ENCODE assay signal across 8 cellular contexts in the genomic region with DNA sequence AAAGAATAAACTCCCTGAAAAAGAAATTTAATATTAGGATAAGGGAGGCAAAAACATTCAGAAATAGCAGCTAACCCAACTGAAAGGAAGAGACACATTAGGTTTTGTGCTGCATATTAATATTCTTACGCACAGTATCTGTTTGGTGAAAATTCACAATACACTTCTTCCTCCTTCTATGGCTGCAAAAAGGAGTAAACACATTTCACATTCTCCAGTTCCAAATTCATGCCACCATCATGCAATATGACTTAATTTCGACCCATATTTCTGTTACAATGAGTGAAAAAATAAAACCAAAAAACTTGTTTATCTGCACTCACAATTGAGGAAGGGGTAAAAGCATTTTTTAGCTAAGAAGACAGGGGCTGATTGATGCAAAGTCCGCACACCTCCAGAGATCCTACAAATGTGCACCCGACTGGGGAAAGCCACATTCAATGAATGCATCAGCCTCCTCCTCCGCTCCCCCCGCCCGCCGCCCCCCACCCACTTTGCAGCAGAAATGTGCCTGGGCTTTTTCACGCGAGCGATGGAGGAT. TPM values are rescaled to one million over a fixed set of nuclear protein-coding genes. Genes with fewer than 3 reads are reported as not detected.
DNase-seq lines count a peak whose midpoint lies in the region; ATAC-seq and TF ChIP-seq lines count a peak whose summit lies in the region.

No MANE protein-coding gene starts in this region.

- ATAC-seq in memory B cell (ENCODE audit: low read depth) (no peak), aorta (ENCODE audit: low FRiP score) (no peak), GM18517 (IDR thresholded peaks at IDR 0.05; ENCODE audit: unreplicated experiment) (no peak), HG02885 (IDR thresholded peaks at IDR 0.05; ENCODE audit: poor library complexity, unreplicated experiment) (no peak)

- H3K36me3 ChIP-seq in Karpas-422 (ENCODE audit: insufficient read depth, low read length) (peaks cover 33% of the 10 kb centered on the region), aorta (ENCODE audit: control insufficient read depth in 1 of 2, insufficient read depth in 2 of 2, low read length in 1 of 2) (no peaks in the 10 kb centered on the region)

- H3K9ac ChIP-seq in Karpas-422 (ENCODE audit: low read length): peak overlapping the region; percentile 89

- H3K36me3 Mint-ChIP-seq in brain (peaks cover 28% of the 10 kb centered on the region), memory B cell (peaks cover 3% of the 10 kb centered on the region)

- H3K79me2 ChIP-seq in Karpas-422 (ENCODE audit: low read length): peaks cover 69% of the 10 kb centered on the region

- no peak for TF ChIP-seq CTCF in brain (conservative IDR thresholded peaks at IDR 0.05)

- WGBS in aorta, 2 donors: 0 to 1% methylated on average over 11 of the region's 11 CpGs

- DNase-seq in Caki2 (ENCODE audit: low read depth) (peak; percentile 23), Karpas-422 (peak; percentile 84), memory B cell (ENCODE audit: low spot score in 2 of 2) (no peak), aorta (no peak), NCI-H2107 treated with DMSO at 0.1 percent for 48 hours (lab: John Stamatoyannopoulos, UW; ENCODE audit: unreplicated experiment) (no peak)

- H3K4me3 Mint-ChIP-seq in brain (peak overlapping the region; percentile 98 to 100 (median 100)), memory B cell (peak overlapping the region; percentile 92)

- H3K27ac Mint-ChIP-seq in brain (peak overlapping the region; percentile 99 to 100 (median 99)), memory B cell (peak overlapping the region; percentile 85)

- H3K4me1 Mint-ChIP-seq in brain (peaks cover 49% of the 10 kb centered on the region), memory B cell (peaks cover 27% of the 10 kb centered on the region)

- peak overlapping the region; percentile 91 for H3K4me2 ChIP-seq in Karpas-422 (ENCODE audit: low read depth, low read length, poor library complexity, severe bottlenecking)

- peaks cover 9% of the 10 kb centered on the region for H3K27me3 Mint-ChIP-seq in brain
- H3K27me3 Mint-ChIP-seq in memory B cell: no peaks in the 10 kb centered on the region

- H3K4me3 ChIP-seq in Karpas-422 (ENCODE audit: low read length) (peak overlapping the region; percentile 85), aorta (ENCODE audit: low read length in 2 of 2) (peak overlapping the region; percentile 69 to 96)

- no peaks in the 10 kb centered on the region for H4K20me1 ChIP-seq in Karpas-422 (ENCODE audit: insufficient read depth, low read depth, low read length)

- H3K27ac ChIP-seq in Karpas-422 (ENCODE audit: low read length) (peak overlapping the region; percentile 89), aorta (ENCODE audit: low read depth in 1 of 2, low read length in 2 of 2) (no peak overlapping the region)

- H2AFZ ChIP-seq in Karpas-422 (ENCODE audit: low read length): no peak overlapping the region

- H3K9me3 Mint-ChIP-seq in brain (peaks cover 4 to 15% (median 9%) of the 10 kb centered on the region in 5 experiments), memory B cell (no peaks in the 10 kb centered on the region)

- intact Hi-C loops in aorta (cut with DNase I): loop anchor here in 1 of 2 donors (10.0 kb wide), 2 partner anchors 138 to 248 kb away; a partner anchor contains a TSS

- H3K9me2 ChIP-seq in Karpas-422 (replicated peaks; ENCODE audit: insufficient read depth, low read length): no peaks in the 10 kb centered on the region

- in situ Hi-C loops in Caki2 (cut with HindIII; ENCODE audit: low pct_unique_long_range_greater_than_20kb, low sequenced_read_pairs): no loop called here

- H3K9me3 ChIP-seq in Karpas-422 (ENCODE audit: low read length): 0 out of 2 replicates have a peak, but pooled peaks cover 4% of the 10 kb centered on the region
- H3K9me3 ChIP-seq in aorta (ENCODE audit: control insufficient read depth, low read length): no peaks in the 10 kb centered on the region

- peaks cover 36% of the 10 kb centered on the region for H3K4me1 ChIP-seq in Karpas-422 (ENCODE audit: low read length)
- H3K4me1 ChIP-seq in aorta (ENCODE audit: control insufficient read depth in 1 of 2, insufficient read depth in 2 of 2, low read length in 2 of 2): no peaks in the 10 kb centered on the region

- no peaks in the 10 kb centered on the region for H3K27me3 ChIP-seq in Karpas-422 (ENCODE audit: low read length)
- H3K27me3 ChIP-seq in aorta (ENCODE audit: control insufficient read depth in 1 of 2, insufficient read depth in 2 of 2, low read length in 1 of 2): no peaks in the 10 kb centered on the region

RNA-seq across cellular contexts. Expression of a gene that starts 1.0 kb away (rescaled TPM):
- 0.98 and 2.4 TPM in 2 replicates for total RNA-seq in Caki2 (2014; rRNA removed; shearing (Covaris generic); ENCODE audit: low replicate concordance)
- total RNA-seq in Karpas-422 (2014; rRNA removed; shearing (Covaris generic); ENCODE audit: low replicate concordance): 20.7 and 57.3 TPM in 2 replicates
- polyA plus RNA-seq in brain (ENCODE audit: insufficient read depth, low read depth, low replicate concordance) (5.8 TPM), aorta (1 to 10 TPM; 1.0 to 2.0 TPM)
- 10 to 100 TPM; 17.4 to 22.1 TPM for total RNA-seq in aorta

Comparison
In these comparisons a context has a peak if more than half of its experiments do, and no peak if none do; other contexts are left out.
1. DNase-seq: peak in Caki2 (single experiment) and Karpas-422 (single experiment); none in memory B cell (0 of 2), aorta (0 of 2) and NCI-H2107 treated with DMSO at 0.1 percent for 48 hours (single experiment).